8 cellular contexts compared by ENCODE assay signal in the genomic region with DNA sequence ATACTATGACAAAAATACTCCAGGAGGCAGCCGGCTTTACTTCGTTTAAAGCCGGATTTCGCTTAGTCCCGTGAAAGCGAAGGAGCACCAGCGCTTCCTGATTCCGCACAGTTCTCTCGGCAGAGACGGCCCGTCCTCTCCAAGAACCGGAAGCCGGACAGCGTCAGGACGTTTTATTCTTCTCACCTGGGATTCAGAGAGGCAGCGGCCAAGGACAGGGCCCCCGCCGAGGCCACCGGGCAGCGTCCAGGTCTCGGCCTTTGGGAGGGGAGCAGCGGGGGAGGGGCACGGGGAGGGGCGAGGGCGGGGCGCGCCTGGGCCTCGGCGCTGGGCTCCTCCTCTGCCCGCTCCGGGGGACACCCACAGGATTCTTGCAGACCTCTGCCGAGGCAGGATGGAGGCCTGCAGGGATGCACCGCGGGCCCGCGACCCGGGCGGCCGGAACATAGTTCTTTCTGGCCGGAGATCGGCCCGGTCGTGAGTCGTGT. TPM values are rescaled to one million over a fixed set of nuclear protein-coding genes. Genes with fewer than 3 reads are reported as not detected.
DNase-seq lines count a peak whose midpoint lies in the region; ATAC-seq and TF ChIP-seq lines count a peak whose summit lies in the region.

No MANE protein-coding gene starts in this region.

- WGBS in H9 (ENCODE audit: extremely low coverage, insufficient read length, low lambda C conversion rate) = no CpG with 5 or more reads among the region's 44 CpGs

- no peak overlapping the region for H2BK5ac ChIP-seq in H9 (ENCODE audit: insufficient read length, low read length)

- H3K27ac ChIP-seq in H9 (ENCODE audit: insufficient read length, low read depth, low read length) = peak overlapping the region; percentile 99

- H3K14ac ChIP-seq in H9 (ENCODE audit: insufficient read depth, low read length) = no peak overlapping the region; the same call in none of the 2 replicates

- peaks cover 4 to 10% (median 4%) of the 10 kb centered on the region in 3 experiments for H3K36me3 Mint-ChIP-seq in H9 (ENCODE audit: insufficient read depth in 1 of 3, low read depth in 3 of 3)

- H3K79me1 ChIP-seq in H9 (ENCODE audit: insufficient read depth, low read depth, low read length, poor library complexity, severe bottlenecking) = no peaks in the 10 kb centered on the region

- H3K23me2 ChIP-seq in H9 (ENCODE audit: insufficient read length, low read depth, low read length, poor library complexity, severe bottlenecking) = peaks cover 38% of the 10 kb centered on the region

- no peak for ATAC-seq in HG03196 (IDR thresholded peaks at IDR 0.05; ENCODE audit: unreplicated experiment)

- no peak overlapping the region for H2BK12ac ChIP-seq in H9 (ENCODE audit: insufficient read length, low read depth, low read length)

- TF ChIP-seq CTCF in H9 (conservative IDR thresholded peaks at IDR 0.05) = no peak

- H3K27ac Mint-ChIP-seq in H9 = peak overlapping the region; percentile 92 to 97 (median 96)

- H3K4me3 Mint-ChIP-seq in H9 = peak overlapping the region; percentile 92 to 97

- DNase-seq in H9 (peak; percentile 96), dedifferentiated amniotic fluid mesenchymal stem cell (ENCODE audit: extremely low spot score) (peak; percentile 36), kidney tubule cell (ENCODE audit: low spot score) (peak; percentile 82), MG63 (no peak), NCI-H1694 (lab: John Stamatoyannopoulos, UW) (no peak)
- peak; percentile 22 to 39 for DNase-seq in activated CD4-positive, alpha-beta T cell treated with anti-CD3 and anti-CD28 coated beads for 24 hours (ENCODE audit: low read depth in 2 of 2)
- DNase-seq in stimulated activated CD8-positive, alpha-beta memory T cell treated with anti-CD3 and anti-CD28 coated beads, Interleukin-12 subunit alpha, Interleukin-12 subunit beta, amount 100 ng/mL, for 4 hours (ENCODE audit: low read depth) = peak; percentile 39

- no peak overlapping the region for H2BK15ac ChIP-seq in H9 (ENCODE audit: low read depth, low read length)

- no peak overlapping the region for H3K4ac ChIP-seq in H9 (ENCODE audit: low read depth, low read length)

- H3K4me3 ChIP-seq in MG63 = no peak overlapping the region

- H4K8ac ChIP-seq in H9 (replicated peaks; ENCODE audit: insufficient read length, low read depth, low read length) = no peak overlapping the region

- H3K36me3 ChIP-seq in MG63 = peaks cover 25% of the 10 kb centered on the region

- H3K18ac ChIP-seq in H9 (ENCODE audit: insufficient read length, low read depth, low read length) = no peak overlapping the region

- H3K23ac ChIP-seq in H9 (ENCODE audit: insufficient read length, low read depth, low read length) = no peak overlapping the region

- H3K9me3 Mint-ChIP-seq in H9 = no peaks in the 10 kb centered on the region

- peak overlapping the region; percentile 90 for H3K4me2 ChIP-seq in H9 (ENCODE audit: insufficient read depth, insufficient read length, low read length)

- peaks cover 11% of the 10 kb centered on the region for H3K4me1 ChIP-seq in H9 (ENCODE audit: insufficient read depth, low read length)

- H3T11ph ChIP-seq in H9 (ENCODE audit: low read length) = no peak overlapping the region

- H3K27me3 ChIP-seq in H9 (ENCODE audit: insufficient read depth, low read length) (no peaks in the 10 kb centered on the region), MG63 (no peaks in the 10 kb centered on the region)

- no peak overlapping the region for H2BK120ac ChIP-seq in H9 (ENCODE audit: low read depth, low read length, poor library complexity, severe bottlenecking)

- no peak overlapping the region for H2AK5ac ChIP-seq in H9 (ENCODE audit: insufficient read length, low read length)

- no peak overlapping the region for H2BK20ac ChIP-seq in H9 (ENCODE audit: low read depth, low read length, poor library complexity, severe bottlenecking)

- no peak overlapping the region for H4K91ac ChIP-seq in H9 (ENCODE audit: insufficient read length, low read depth, low read length)

- H3K9me3 ChIP-seq in H9 (ENCODE audit: control insufficient read depth, low read depth, low read length) = no peaks in the 10 kb centered on the region
- no peaks in the 10 kb centered on the region for H3K9me3 ChIP-seq in MG63

- no peaks in the 10 kb centered on the region for H3K27me3 Mint-ChIP-seq in H9 (ENCODE audit: low read depth)

- no peak overlapping the region for H4K5ac ChIP-seq in H9 (ENCODE audit: insufficient read length, low read depth, low read length)

- H3K56ac ChIP-seq in H9 (ENCODE audit: insufficient read length, low read depth, low read length) = no peak overlapping the region

- H4K20me1 ChIP-seq in H9 (ENCODE audit: control insufficient read depth, insufficient read depth, insufficient read length) = peaks cover 6% of the 10 kb centered on the region

- H3K9ac ChIP-seq in H9 (ENCODE audit: extremely low read depth, insufficient read length, low read length) = peak overlapping the region; percentile 62

- peaks cover 63% of the 10 kb centered on the region for H3K79me2 ChIP-seq in H9 (ENCODE audit: insufficient read depth, low read length)

- H2AFZ ChIP-seq in H9 (ENCODE audit: low read length) = no peak overlapping the region

- H3K4me1 Mint-ChIP-seq in H9 = peaks cover 61 to 62% of the 10 kb centered on the region in 2 experiments

RNA-seq across cellular contexts. Expression of a gene that starts 2.8 kb away (rescaled TPM):
- 85.9 TPM in 2 replicates for total RNA-seq in H9 (2021)
- 20.0 and 21.2 TPM in 2 replicates for total RNA-seq in MG63 (2014; rRNA removed; shearing (Covaris generic); ENCODE audit: low replicate concordance)

RNA-seq across cellular contexts. Expression of a gene that starts 8.9 kb away (rescaled TPM):
- total RNA-seq in H9 (2021) = 60.9 and 62.9 TPM in 2 replicates
- total RNA-seq in MG63 (2014; rRNA removed; shearing (Covaris generic); ENCODE audit: low replicate concordance) = 36.6 and 42.1 TPM in 2 replicates

RNA-seq across cellular contexts. Expression of a gene that starts 23.4 kb away (rescaled TPM):
- 19.9 and 20.9 TPM in 2 replicates for total RNA-seq in H9 (2021)
- total RNA-seq in MG63 (2014; rRNA removed; shearing (Covaris generic); ENCODE audit: low replicate concordance) = not detected in 2 replicates

Comparison
In these comparisons a context has a peak if more than half of its experiments do, and no peak if none do; other contexts are left out.
1. DNase-seq: peak in H9 (single experiment), activated CD4-positive, alpha-beta T cell treated with anti-CD3 and anti-CD28 coated beads for 24 hours (2 of 2), dedifferentiated amniotic fluid mesenchymal stem cell (single experiment), kidney tubule cell (single experiment) and stimulated activated CD8-positive, alpha-beta memory T cell treated with anti-CD3 and anti-CD28 coated beads, Interleukin-12 subunit alpha, Interleukin-12 subunit beta, amount 100 ng/mL, for 4 hours (single experiment); none in MG63 (single experiment) and NCI-H1694 (single experiment).
2. RNA of a gene that starts 23.4 kb away (total RNA-seq): 19.9 to 20.9 TPM in H9; not detected in MG63; every median in the first group is over 10 times any median in the second.